Comparison of ENCODE assay signal across 8 cellular contexts in the genomic region with DNA sequence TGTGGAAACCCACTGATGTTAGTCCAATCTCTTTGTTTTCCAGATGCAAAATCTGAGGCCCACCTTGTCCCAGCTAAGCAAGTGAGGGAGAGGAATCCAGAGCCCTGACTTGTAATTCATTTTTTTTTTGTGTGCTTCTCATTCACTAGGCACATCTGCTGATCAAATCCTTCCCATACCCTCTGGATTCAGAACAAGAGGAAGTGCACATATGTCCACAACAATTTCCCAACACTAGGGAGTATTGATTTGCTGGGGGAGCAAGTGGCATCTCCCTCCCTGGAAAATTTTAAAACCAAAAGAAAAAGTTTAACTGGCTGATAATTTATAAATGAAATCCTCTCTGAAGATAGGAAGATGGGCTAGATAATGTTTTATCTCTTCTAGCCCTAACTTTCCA.
DNase-seq lines count a peak whose midpoint lies in the region; ATAC-seq, FAIRE-seq and TF ChIP-seq lines count a peak whose summit lies in the region.

No MANE protein-coding gene starts in this region.

- H3K27ac ChIP-seq in Karpas-422 (ENCODE audit: low read length): peak overlapping the region; percentile 99
- H3K27ac ChIP-seq in brain microvascular endothelial cell: peak overlapping the region; percentile 60
- peak overlapping the region; percentile 92 for H3K27ac ChIP-seq in muscle layer of duodenum (ENCODE audit: low read length)

- DNase-seq in GM12891 (ENCODE audit: insufficient read length, low spot score) (no peak), Karpas-422 (no peak), brain microvascular endothelial cell (no peak), SK-N-DZ (ENCODE audit: low spot score) (no peak)

- H3K27me3 ChIP-seq in Karpas-422 (ENCODE audit: low read length) (no peaks in the 10 kb centered on the region), brain microvascular endothelial cell (replicated peaks) (no peaks in the 10 kb centered on the region), muscle layer of duodenum (ENCODE audit: low read depth, low read length) (no peaks in the 10 kb centered on the region)

- H3K4me1 ChIP-seq in Karpas-422 (ENCODE audit: low read length): peaks cover 67% of the 10 kb centered on the region
- peaks cover 21 to 29% of the 10 kb centered on the region in 2 donors for H3K4me1 ChIP-seq in muscle layer of duodenum (ENCODE audit: control insufficient read depth in 1 of 2, insufficient read depth in 2 of 2, low read length in 2 of 2)

- H3K79me2 ChIP-seq in Karpas-422 (ENCODE audit: low read length): no peaks in the 10 kb centered on the region

- ATAC-seq in HG02885 (IDR thresholded peaks at IDR 0.05; ENCODE audit: poor library complexity, unreplicated experiment): no peak
- no peak for ATAC-seq in HG03097 (IDR thresholded peaks at IDR 0.05; ENCODE audit: low FRiP score, unreplicated experiment)
- no peak for ATAC-seq in HG03439 (IDR thresholded peaks at IDR 0.05; ENCODE audit: unreplicated experiment)

- H4K20me1 ChIP-seq in Karpas-422 (ENCODE audit: insufficient read depth, low read depth, low read length): no peaks in the 10 kb centered on the region

- peak overlapping the region; percentile 44 for H3K9ac ChIP-seq in Karpas-422 (ENCODE audit: low read length)

- no peaks in the 10 kb centered on the region for H3K9me2 ChIP-seq in Karpas-422 (replicated peaks; ENCODE audit: insufficient read depth, low read length)

- H3K9me3 ChIP-seq in Karpas-422 (ENCODE audit: low read length) (no peaks in the 10 kb centered on the region), muscle layer of duodenum (ENCODE audit: control insufficient read depth in 1 of 2, low read length in 2 of 2) (no peaks in the 10 kb centered on the region)

- peak overlapping the region; percentile 56 for H3K4me2 ChIP-seq in Karpas-422 (ENCODE audit: low read depth, low read length, poor library complexity, severe bottlenecking)

- in situ Hi-C loops in brain microvascular endothelial cell (cut with HindIII; ENCODE audit: low pct_ligation_motif_present, low sequenced_read_pairs): no loop called here

- no peak overlapping the region for H3K4me3 ChIP-seq in Karpas-422 (ENCODE audit: low read length)
- H3K4me3 ChIP-seq in brain microvascular endothelial cell (ENCODE audit: low read depth, low read length): no peak overlapping the region
- no peak overlapping the region for H3K4me3 ChIP-seq in muscle layer of duodenum (ENCODE audit: low read depth in 1 of 2, low read length in 2 of 2)

- TF ChIP-seq CTCF in brain microvascular endothelial cell (IDR thresholded peaks at IDR 0.05; ENCODE audit: low read depth, low read length, missing control alignments): no peak

- H3K36me3 ChIP-seq in Karpas-422 (ENCODE audit: insufficient read depth, low read length): no peaks in the 10 kb centered on the region
- H3K36me3 ChIP-seq in brain microvascular endothelial cell (replicated peaks): no peaks in the 10 kb centered on the region
- no peaks in the 10 kb centered on the region for H3K36me3 ChIP-seq in muscle layer of duodenum (ENCODE audit: control insufficient read depth in 1 of 2, insufficient read depth in 2 of 2, low read length in 2 of 2)

- no peak for TF ChIP-seq POLR2A in GM12891 (IDR thresholded peaks at IDR 0.05; ENCODE audit: low read depth, low read length)

- no peak for FAIRE-seq in GM12891 (lab: Jason Lieb, UNC)

- no peak overlapping the region for H2AFZ ChIP-seq in Karpas-422 (ENCODE audit: low read length)

TF ChIP-seq in GM12891, 5 proteins besides CTCF, POLR2A, EP300 and RAD21:
- no peak for TF ChIP-seq PAX5 (IDR thresholded peaks at IDR 0.05; ENCODE audit: insufficient read depth, low read length, severe bottlenecking)
- peak; percentile 44; the same call in 1 of the 2 replicates for TF ChIP-seq SPI1 (IDR thresholded peaks at IDR 0.05; ENCODE audit: low read depth, low read length)
